ENCODE assay signal across 1 cellular context in the genomic region with DNA sequence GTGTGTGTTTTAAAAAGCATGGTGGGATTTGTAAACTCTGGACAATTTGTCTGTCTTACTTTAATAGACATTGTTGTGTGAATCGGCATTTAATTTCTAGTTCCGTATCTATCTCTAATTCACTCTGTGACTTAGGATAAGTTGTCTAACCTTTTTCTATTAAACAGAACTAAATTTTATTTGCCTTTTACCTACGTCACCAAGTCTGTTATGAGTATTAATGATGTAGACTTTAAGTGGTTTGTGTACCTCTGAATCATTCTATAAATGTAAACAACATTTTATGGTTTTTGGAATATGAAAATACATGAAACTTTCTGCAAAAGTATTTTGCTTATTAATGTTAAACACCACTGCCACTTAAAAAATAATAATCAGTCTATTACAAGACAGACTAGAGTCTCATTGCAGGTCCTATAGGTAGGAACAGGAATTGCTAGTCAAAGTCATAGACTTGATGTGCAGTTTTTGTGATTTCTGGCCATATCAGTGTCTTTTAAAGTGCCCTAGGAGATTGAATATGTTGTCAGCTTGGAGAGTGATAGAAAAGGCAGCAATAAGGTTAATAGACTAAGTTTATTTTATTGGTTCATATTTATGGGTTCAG.
TF ChIP-seq lines count a peak whose summit lies in the region.

No MANE protein-coding gene starts in this region.

TF ChIP-seq in GM12878, 131 proteins besides CTCF, POLR2A, EP300 and RAD21:
- TF ChIP-seq ZZZ3 (IDR thresholded peaks at IDR 0.05; ENCODE audit: control insufficient read depth, insufficient read length, low read depth) (no peak), GATAD2B (conservative IDR thresholded peaks at IDR 0.05; ENCODE audit: low read depth) (no peak), KAT2A (conservative IDR thresholded peaks at IDR 0.05; ENCODE audit: control insufficient read depth, low read depth, low read length) (no peak), ZNF274 (IDR thresholded peaks at IDR 0.05; ENCODE audit: insufficient read depth, insufficient read length) (no peak), RFX5 (IDR thresholded peaks at IDR 0.05; ENCODE audit: low read depth, low read length) (no peak), NRF1 (conservative IDR thresholded peaks at IDR 0.05; ENCODE audit: low read depth, low read length) (no peak), SMAD5 (IDR thresholded peaks at IDR 0.05; ENCODE audit: low read depth) (no peak), RUNX3 (IDR thresholded peaks at IDR 0.05; ENCODE audit: low read length) (no peak), MEF2A (IDR thresholded peaks at IDR 0.05; ENCODE audit: insufficient read depth, low read depth, low read length) (no peak), RBBP5 (conservative IDR thresholded peaks at IDR 0.05) (no peak), TCF12 (IDR thresholded peaks at IDR 0.05; ENCODE audit: low read depth, low read length) (no peak)
- TF ChIP-seq, protein P1, sequence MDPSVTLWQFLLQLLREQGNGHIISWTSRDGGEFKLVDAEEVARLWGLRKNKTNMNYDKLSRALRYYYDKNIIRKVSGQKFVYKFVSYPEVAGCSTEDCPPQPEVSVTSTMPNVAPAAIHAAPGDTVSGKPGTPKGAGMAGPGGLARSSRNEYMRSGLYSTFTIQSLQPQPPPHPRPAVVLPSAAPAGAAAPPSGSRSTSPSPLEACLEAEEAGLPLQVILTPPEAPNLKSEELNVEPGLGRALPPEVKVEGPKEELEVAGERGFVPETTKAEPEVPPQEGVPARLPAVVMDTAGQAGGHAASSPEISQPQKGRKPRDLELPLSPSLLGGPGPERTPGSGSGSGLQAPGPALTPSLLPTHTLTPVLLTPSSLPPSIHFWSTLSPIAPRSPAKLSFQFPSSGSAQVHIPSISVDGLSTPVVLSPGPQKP (IDR thresholded peaks at IDR 0.05; ENCODE audit: low read depth, low read length): no peak
- TF ChIP-seq, protein P2, sequence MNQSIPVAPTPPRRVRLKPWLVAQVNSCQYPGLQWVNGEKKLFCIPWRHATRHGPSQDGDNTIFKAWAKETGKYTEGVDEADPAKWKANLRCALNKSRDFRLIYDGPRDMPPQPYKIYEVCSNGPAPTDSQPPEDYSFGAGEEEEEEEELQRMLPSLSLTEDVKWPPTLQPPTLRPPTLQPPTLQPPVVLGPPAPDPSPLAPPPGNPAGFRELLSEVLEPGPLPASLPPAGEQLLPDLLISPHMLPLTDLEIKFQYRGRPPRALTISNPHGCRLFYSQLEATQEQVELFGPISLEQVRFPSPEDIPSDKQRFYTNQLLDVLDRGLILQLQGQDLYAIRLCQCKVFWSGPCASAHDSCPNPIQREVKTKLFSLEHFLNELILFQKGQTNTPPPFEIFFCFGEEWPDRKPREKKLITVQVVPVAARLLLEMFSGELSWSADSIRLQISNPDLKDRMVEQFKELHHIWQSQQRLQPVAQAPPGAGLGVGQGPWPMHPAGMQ (IDR thresholded peaks at IDR 0.05; ENCODE audit: borderline replicate concordance): no peak
- TF ChIP-seq, protein P3, sequence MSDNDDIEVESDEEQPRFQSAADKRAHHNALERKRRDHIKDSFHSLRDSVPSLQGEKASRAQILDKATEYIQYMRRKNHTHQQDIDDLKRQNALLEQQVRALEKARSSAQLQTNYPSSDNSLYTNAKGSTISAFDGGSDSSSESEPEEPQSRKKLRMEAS (IDR thresholded peaks at IDR 0.05; ENCODE audit: low read depth, low read length): no peak
- TF ChIP-seq, protein P4, sequence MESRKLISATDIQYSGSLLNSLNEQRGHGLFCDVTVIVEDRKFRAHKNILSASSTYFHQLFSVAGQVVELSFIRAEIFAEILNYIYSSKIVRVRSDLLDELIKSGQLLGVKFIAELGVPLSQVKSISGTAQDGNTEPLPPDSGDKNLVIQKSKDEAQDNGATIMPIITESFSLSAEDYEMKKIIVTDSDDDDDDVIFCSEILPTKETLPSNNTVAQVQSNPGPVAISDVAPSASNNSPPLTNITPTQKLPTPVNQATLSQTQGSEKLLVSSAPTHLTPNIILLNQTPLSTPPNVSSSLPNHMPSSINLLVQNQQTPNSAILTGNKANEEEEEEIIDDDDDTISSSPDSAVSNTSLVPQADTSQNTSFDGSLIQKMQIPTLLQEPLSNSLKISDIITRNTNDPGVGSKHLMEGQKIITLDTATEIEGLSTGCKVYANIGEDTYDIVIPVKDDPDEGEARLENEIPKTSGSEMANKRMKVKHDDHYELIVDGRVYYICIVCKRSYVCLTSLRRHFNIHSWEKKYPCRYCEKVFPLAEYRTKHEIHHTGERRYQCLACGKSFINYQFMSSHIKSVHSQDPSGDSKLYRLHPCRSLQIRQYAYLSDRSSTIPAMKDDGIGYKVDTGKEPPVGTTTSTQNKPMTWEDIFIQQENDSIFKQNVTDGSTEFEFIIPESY (IDR thresholded peaks at IDR 0.05): no peak
